In the genomic region with DNA sequence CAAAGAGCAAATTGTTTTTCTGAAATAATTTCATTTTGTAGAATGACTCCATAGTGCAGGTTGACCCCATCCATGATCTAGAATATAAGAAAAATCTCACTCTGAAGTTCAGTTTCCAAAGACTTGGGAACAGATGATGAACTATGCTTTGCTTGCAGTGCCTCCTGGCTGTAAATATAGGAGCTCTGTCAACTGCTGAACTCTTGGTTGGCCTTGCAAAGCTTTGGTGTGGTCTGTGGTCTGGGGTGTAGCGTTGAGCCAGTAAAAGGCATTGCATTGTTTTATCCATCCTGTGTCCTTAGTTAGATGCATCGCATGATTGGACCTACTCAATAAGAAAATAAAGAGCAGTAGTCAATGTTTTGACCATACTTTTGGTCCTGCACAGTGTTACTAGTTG, we compare ENCODE assay signal across 12 cellular contexts.
DNase-seq lines count a peak whose midpoint lies in the region; ATAC-seq and TF ChIP-seq lines count a peak whose summit lies in the region.
"Had no signal": no experiment of that assay in that cellular context is flagged by ENCODE, and none has a peak within 500 bp of the region (broad histone marks: within the 10 kb centered on the region; RNA-seq: fewer than 3 reads in every experiment).

No MANE protein-coding gene starts in this region.

- H3K4me3 ChIP-seq in foreskin fibroblast (ENCODE audit: low read depth in 1 of 2, low read length in 2 of 2) (no peak overlapping the region), thyroid gland (replicated peaks in 1 of 3) (no peak overlapping the region)
- H3K4me3 ChIP-seq: gastrocnemius medialis had no signal

- WGBS in thyroid gland, 2 donors, result 74 to 89% methylated on average over 2 of the region's 2 CpGs

- DNase-seq in Right ventricle myocardium superior, result no peak
- no peak for DNase-seq in left cardiac atrium
- peak; percentile 80 for DNase-seq in SW480 (ENCODE audit: low spot score)
- DNase-seq in foreskin fibroblast, result peak; percentile 2 to 16
- DNase-seq in thyroid gland, result no peak
- DNase-seq in DMS153 (lab: John Stamatoyannopoulos, UW), result no peak
- no peak for DNase-seq in GOT3 (lab: John Stamatoyannopoulos, UW)
- no peak for DNase-seq in globus pallidus (ENCODE audit: low spot score)
- DNase-seq: activated B cell treated with CpG ODN at 0.5 μM for 24 hours, AML-193, gastrocnemius medialis, midbrain had no signal

- TF ChIP-seq CTCF in foreskin fibroblast (IDR thresholded peaks at IDR 0.05; ENCODE audit: low read depth, low read length) (peak; percentile 15), thyroid gland (IDR thresholded peaks at IDR 0.05) (peak in 4 of 6 experiments; percentile 8 to 32 (median 22))

- TF ChIP-seq POLR2A in thyroid gland (IDR thresholded peaks at IDR 0.05), result no peak

- peak; percentile 19 for ATAC-seq in Right ventricle myocardium superior (ENCODE audit: poor library complexity)
- no peak for ATAC-seq in left cardiac atrium
- ATAC-seq: gastrocnemius medialis had no signal

- no peaks in the 10 kb centered on the region for H3K9me3 ChIP-seq in thyroid gland
- H3K9me3 ChIP-seq: gastrocnemius medialis had no signal

- no peaks in the 10 kb centered on the region for H3K27me3 ChIP-seq in thyroid gland
- H3K27me3 ChIP-seq: gastrocnemius medialis had no signal

- H3K27ac ChIP-seq in thyroid gland, result no peak overlapping the region
- H3K27ac ChIP-seq: gastrocnemius medialis had no signal

- no peaks in the 10 kb centered on the region for H3K36me3 ChIP-seq in thyroid gland
- H3K36me3 ChIP-seq: gastrocnemius medialis had no signal

- peaks cover 0 to 5% of the 10 kb centered on the region in 2 donors for H3K4me1 ChIP-seq in thyroid gland
- H3K4me1 ChIP-seq: gastrocnemius medialis had no signal

- intact Hi-C loops in Right ventricle myocardium superior (cut with DNase I), result no loop called here
- intact Hi-C loops in left cardiac atrium (cut with DNase I), result no loop called here
- intact Hi-C loops in thyroid gland (cut with DNase I), result no loop called here

Comparison
In these comparisons a context has a peak if more than half of its experiments do, and no peak if none do; other contexts are left out.
1. DNase-seq: peak in SW480 (single experiment) and foreskin fibroblast (2 of 2); none in Right ventricle myocardium superior (single experiment), left cardiac atrium (single experiment), thyroid gland (0 of 2), DMS153 (single experiment), GOT3 (single experiment) and globus pallidus (single experiment).